In genomic region chr1:207963429-207964194, GRCh38 we compare ENCODE assay signal across 1 cellular context.
TF ChIP-seq lines count a peak whose summit lies in the region.

No MANE protein-coding gene starts in this region.

TF ChIP-seq in HepG2, 621 proteins besides CTCF, POLR2A, EP300 and RAD21 (continued from another document and continues in another):
- TF ChIP-seq ZNF318 (CRISPR knock-in tag; IDR thresholded peaks at IDR 0.05): no peak
- TF ChIP-seq RBAK (CRISPR knock-in tag; IDR thresholded peaks at IDR 0.05): no peak
- peak; percentile 80 for TF ChIP-seq BRD4 (CRISPR knock-in tag; IDR thresholded peaks at IDR 0.05)
- peak; percentile 49; the same call in 1 of the 2 replicates for TF ChIP-seq PRDM10 (CRISPR knock-in tag; IDR thresholded peaks at IDR 0.05; ENCODE audit: low read depth)
- TF ChIP-seq E2F5 (CRISPR knock-in tag; conservative IDR thresholded peaks at IDR 0.05): no peak
- TF ChIP-seq KDM6A (CRISPR knock-in tag; IDR thresholded peaks at IDR 0.05; ENCODE audit: low read depth): peak; percentile 22; the same call in 1 of the 2 replicates
- TF ChIP-seq IRF9 (CRISPR knock-in tag; IDR thresholded peaks at IDR 0.05; ENCODE audit: borderline replicate concordance): peak; percentile 67; the same call in 1 of the 2 replicates
- no peak for TF ChIP-seq ZFAT (CRISPR knock-in tag; conservative IDR thresholded peaks at IDR 0.05)
- TF ChIP-seq E2F2 (CRISPR knock-in tag; IDR thresholded peaks at IDR 0.05; ENCODE audit: borderline replicate concordance): 0 out of 2 replicates have a peak, but pooled peaks have one; percentile 55
- TF ChIP-seq KLF15 (CRISPR knock-in tag; IDR thresholded peaks at IDR 0.05; ENCODE audit: borderline replicate concordance): no peak
- peak; percentile 22; the same call in 1 of the 2 replicates for TF ChIP-seq HNF4G (IDR thresholded peaks at IDR 0.05; ENCODE audit: borderline replicate concordance, low read depth, low read length)
- TF ChIP-seq HNF4G (CRISPR knock-in tag; IDR thresholded peaks at IDR 0.05; ENCODE audit: borderline replicate concordance, low read depth): no peak; the same call in 1 of the 2 replicates
- TF ChIP-seq ZBTB7A (CRISPR knock-in tag; IDR thresholded peaks at IDR 0.05): no peak
- no peak for TF ChIP-seq ZNF280D (CRISPR knock-in tag; IDR thresholded peaks at IDR 0.05)
- no peak for TF ChIP-seq ZNF615 (CRISPR knock-in tag; IDR thresholded peaks at IDR 0.05; ENCODE audit: borderline replicate concordance)
- peak; percentile 59 for TF ChIP-seq CCDC6 (CRISPR knock-in tag; IDR thresholded peaks at IDR 0.05)
- no peak for TF ChIP-seq HIC2 (CRISPR knock-in tag; IDR thresholded peaks at IDR 0.05; ENCODE audit: low read depth)
- peak; percentile 41; the same call in 1 of the 2 replicates for TF ChIP-seq DPF2 (CRISPR knock-in tag; IDR thresholded peaks at IDR 0.05; ENCODE audit: borderline replicate concordance, low read depth)
- TF ChIP-seq HNRNPL (IDR thresholded peaks at IDR 0.05; ENCODE audit: low read depth, low read length): peak; percentile 63; the same call in 1 of the 2 replicates
- TF ChIP-seq TFE3 (CRISPR knock-in tag; IDR thresholded peaks at IDR 0.05): 0 out of 2 replicates have a peak, but pooled peaks have one; percentile 53
- no peak for TF ChIP-seq THAP8 (CRISPR knock-in tag; IDR thresholded peaks at IDR 0.05; ENCODE audit: borderline replicate concordance)
- no peak for TF ChIP-seq ZBTB10 (CRISPR knock-in tag; IDR thresholded peaks at IDR 0.05; ENCODE audit: borderline replicate concordance)
- TF ChIP-seq ZNF563 (CRISPR knock-in tag; IDR thresholded peaks at IDR 0.05): 0 out of 2 replicates have a peak, but pooled peaks have one; percentile 36
